In genomic region chr18:9673296-9674251, GRCh38 we compare ENCODE assay signal across 8 cellular contexts. TPM values are rescaled to one million over a fixed set of nuclear protein-coding genes. Genes with fewer than 3 reads are reported as not detected.
DNase-seq lines count a peak whose midpoint lies in the region; ATAC-seq and TF ChIP-seq lines count a peak whose summit lies in the region.

No MANE protein-coding gene starts in this region.

- H3K4me3 Mint-ChIP-seq in endodermal cell = no peak overlapping the region
- no peak overlapping the region for H3K4me3 Mint-ChIP-seq in activated T-helper 2 cell treated with anti-CD3 and anti-CD28 coated beads, Interferon-gamma antibody, Interleukin-2, Interleukin-4, amounts not matched to agents 10 μg/mL and 5 μg/mL and 100 μg/mL, durations not matched to agents 14 hours and 24 hours and 36 hours (ENCODE audit: low read depth)

- whole genome bisulfite sequencing in endodermal cell (ENCODE audit: insufficient coverage in 1 of 2, insufficient read length in 1 of 2), 2 experiments = 77 to 87% methylated on average over 3 to 8 of the region's 8 CpGs

- peaks cover 6% of the 10 kb centered on the region for H3K4me1 Mint-ChIP-seq in endodermal cell
- peaks cover 6% of the 10 kb centered on the region for H3K4me1 Mint-ChIP-seq in activated T-helper 2 cell treated with anti-CD3 and anti-CD28 coated beads, Interferon-gamma antibody, Interleukin-2, Interleukin-4, amounts not matched to agents 10 μg/mL and 5 μg/mL and 100 μg/mL, durations not matched to agents 14 hours and 24 hours and 36 hours (ENCODE audit: low read depth)

- no peaks in the 10 kb centered on the region for H3K27me3 ChIP-seq in HUES48 (ENCODE audit: control insufficient read depth, insufficient read depth, low read length)
- H3K27me3 ChIP-seq in endodermal cell (ENCODE audit: control insufficient read depth, insufficient read depth, low read length, poor library complexity, severe bottlenecking) = no peaks in the 10 kb centered on the region
- H3K27me3 ChIP-seq in mucosa of rectum (ENCODE audit: control insufficient read depth in 2 of 2, insufficient read depth in 2 of 2, low read length in 2 of 2) = no peaks in the 10 kb centered on the region

- DNase-seq in stimulated activated CD4-positive, alpha-beta T cell treated with anti-CD3 and anti-CD28 coated beads, Interleukin-12 subunit alpha, Interleukin-12 subunit beta, amount 100 ng/mL, for 48 hours (ENCODE audit: low read depth in 2 of 3, low spot score in 1 of 3) = peak in 2 of 3 donors; percentile 8 to 21
- DNase-seq in stimulated activated CD4-positive, alpha-beta T cell treated with anti-CD3 and anti-CD28 coated beads, Interleukin-2, amount 100 ng/mL, for 24 hours = no peak
- peak; percentile 18 for DNase-seq in SK-N-DZ (ENCODE audit: low spot score)
- DNase-seq in endodermal cell = peak; percentile 69
- no peak for DNase-seq in activated T-helper 2 cell treated with anti-CD3 and anti-CD28 coated beads, Interferon-gamma antibody, Interleukin-2, Interleukin-4, amounts not matched to agents 10 μg/mL and 5 μg/mL and 100 μg/mL, durations not matched to agents 14 hours and 24 hours and 36 hours (ENCODE audit: low spot score)

- no peak overlapping the region for H3K4me3 ChIP-seq in HUES48 (ENCODE audit: low read depth, low read length)
- H3K4me3 ChIP-seq in endodermal cell (ENCODE audit: low read length) = no peak overlapping the region
- H3K4me3 ChIP-seq in mucosa of rectum (ENCODE audit: low read length in 2 of 2) = peak overlapping the region; percentile 5 to 54

- peak overlapping the region; percentile 21 for H3K27ac ChIP-seq in HUES48 (ENCODE audit: low read depth, low read length)
- no peak overlapping the region for H3K27ac ChIP-seq in endodermal cell (ENCODE audit: low read depth, low read length)
- peak overlapping the region; percentile 76 to 86 for H3K27ac ChIP-seq in mucosa of rectum (ENCODE audit: low read depth in 2 of 2, low read length in 2 of 2)

- H3K27ac Mint-ChIP-seq in endodermal cell = peak overlapping the region; percentile 56
- no peak overlapping the region for H3K27ac Mint-ChIP-seq in activated T-helper 2 cell treated with anti-CD3 and anti-CD28 coated beads, Interferon-gamma antibody, Interleukin-2, Interleukin-4, amounts not matched to agents 10 μg/mL and 5 μg/mL and 100 μg/mL, durations not matched to agents 14 hours and 24 hours and 36 hours

- H3K36me3 Mint-ChIP-seq in endodermal cell (ENCODE audit: low read depth) = no peaks in the 10 kb centered on the region
- no peaks in the 10 kb centered on the region for H3K36me3 Mint-ChIP-seq in activated T-helper 2 cell treated with anti-CD3 and anti-CD28 coated beads, Interferon-gamma antibody, Interleukin-2, Interleukin-4, amounts not matched to agents 10 μg/mL and 5 μg/mL and 100 μg/mL, durations not matched to agents 14 hours and 24 hours and 36 hours (ENCODE audit: low read depth)

- peak; percentile 67 for TF ChIP-seq CTCF in endodermal cell (conservative IDR thresholded peaks at IDR 0.05)

- H3K9ac ChIP-seq in HUES48 (ENCODE audit: low read depth, low read length) = no peak overlapping the region
- no peak overlapping the region for H3K9ac ChIP-seq in endodermal cell (ENCODE audit: extremely low read depth, low read length, poor library complexity, severe bottlenecking)
- peak overlapping the region in 1 of 2 donors; percentile 2 for H3K9ac ChIP-seq in mucosa of rectum (ENCODE audit: low read depth in 1 of 2, low read length in 2 of 2)

- intact Hi-C loops in activated T-helper 2 cell treated with anti-CD3 and anti-CD28 coated beads, Interferon-gamma antibody, Interleukin-2, Interleukin-4, amounts not matched to agents 10 μg/mL and 5 μg/mL and 100 μg/mL, durations not matched to agents 14 hours and 24 hours and 36 hours (cut with micrococcal nuclease) = loop anchor here (2.0 kb wide), 1 partner anchor 59 kb away; the partner anchor contains the start of gene PPP4R1

- no peaks in the 10 kb centered on the region for H3K27me3 Mint-ChIP-seq in endodermal cell (ENCODE audit: insufficient read depth)
- peaks cover 21% of the 10 kb centered on the region for H3K27me3 Mint-ChIP-seq in activated T-helper 2 cell treated with anti-CD3 and anti-CD28 coated beads, Interferon-gamma antibody, Interleukin-2, Interleukin-4, amounts not matched to agents 10 μg/mL and 5 μg/mL and 100 μg/mL, durations not matched to agents 14 hours and 24 hours and 36 hours (ENCODE audit: low read depth)

- H3K9me3 Mint-ChIP-seq in endodermal cell = no peaks in the 10 kb centered on the region
- no peaks in the 10 kb centered on the region for H3K9me3 Mint-ChIP-seq in activated T-helper 2 cell treated with anti-CD3 and anti-CD28 coated beads, Interferon-gamma antibody, Interleukin-2, Interleukin-4, amounts not matched to agents 10 μg/mL and 5 μg/mL and 100 μg/mL, durations not matched to agents 14 hours and 24 hours and 36 hours

- H3K4me1 ChIP-seq in HUES48 (ENCODE audit: control insufficient read depth, insufficient read depth, low read length) = no peaks in the 10 kb centered on the region
- peaks cover 3% of the 10 kb centered on the region for H3K4me1 ChIP-seq in endodermal cell (ENCODE audit: control insufficient read depth, insufficient read depth, low read length)
- peaks cover 8% of the 10 kb centered on the region in 2 donors for H3K4me1 ChIP-seq in mucosa of rectum (ENCODE audit: control insufficient read depth in 2 of 2, insufficient read depth in 2 of 2, low read length in 2 of 2)

- peak; percentile 97 for ATAC-seq in GM21723 (IDR thresholded peaks at IDR 0.05; ENCODE audit: unreplicated experiment)

- no peaks in the 10 kb centered on the region for H3K9me3 ChIP-seq in HUES48 (ENCODE audit: control insufficient read depth, insufficient read depth, low read length)
- no peaks in the 10 kb centered on the region for H3K9me3 ChIP-seq in endodermal cell (ENCODE audit: control insufficient read depth, low read length)
- H3K9me3 ChIP-seq in mucosa of rectum (ENCODE audit: control insufficient read depth in 2 of 2, low read length in 2 of 2) = no peaks in the 10 kb centered on the region

- no peaks in the 10 kb centered on the region for H3K36me3 ChIP-seq in HUES48 (ENCODE audit: control insufficient read depth, insufficient read depth, low read length)
- H3K36me3 ChIP-seq in endodermal cell (ENCODE audit: control insufficient read depth, insufficient read depth, low read length) = no peaks in the 10 kb centered on the region
- no peaks in the 10 kb centered on the region for H3K36me3 ChIP-seq in mucosa of rectum (ENCODE audit: control insufficient read depth in 2 of 2, insufficient read depth in 2 of 2, low read length in 2 of 2)

RNA-seq across cellular contexts. Expression of gene RAB31, which starts 34.5 kb away (rescaled TPM):
- polyA plus RNA-seq in SK-N-DZ (2014; cell fraction: cytosol; rRNA removed) = 0.22 and 0.51 TPM in 2 replicates
- 2.2 TPM in 1 of 2 replicates, not detected in the other for polyA plus RNA-seq in SK-N-DZ (2014; cell fraction: nucleus; rRNA removed)
- total RNA-seq in endodermal cell = 10 to 100 TPM; 11.7 to 20.3 TPM
- 23.6 TPM for polyA plus RNA-seq in endodermal cell (2013, experiment 1 of 2)
- 25.0 TPM for polyA plus RNA-seq in endodermal cell (2013, experiment 2 of 2)
- total RNA-seq in activated T-helper 2 cell treated with anti-CD3 and anti-CD28 coated beads, Interferon-gamma antibody, Interleukin-2, Interleukin-4, amounts not matched to agents 10 μg/mL and 5 μg/mL and 100 μg/mL, durations not matched to agents 14 hours and 24 hours and 36 hours = 0.73 and 0.80 TPM in 2 replicates

RNA-seq across cellular contexts. Expression of gene PPP4R1, which starts 59.2 kb away (rescaled TPM):
- 53.5 and 64.4 TPM in 2 replicates for polyA plus RNA-seq in SK-N-DZ (2014; cell fraction: cytosol; rRNA removed)
- polyA plus RNA-seq in SK-N-DZ (2014; cell fraction: nucleus; rRNA removed) = 89.0 and 91.5 TPM in 2 replicates
- total RNA-seq in endodermal cell = 100 to 1,000 TPM in 1 of 2 donors, 10 to 100 TPM in 1; 85.8 to 116 TPM
- polyA plus RNA-seq in endodermal cell (2013, experiment 1 of 2) = 84.2 TPM
- polyA plus RNA-seq in endodermal cell (2013, experiment 2 of 2) = 85.3 TPM
- total RNA-seq in activated T-helper 2 cell treated with anti-CD3 and anti-CD28 coated beads, Interferon-gamma antibody, Interleukin-2, Interleukin-4, amounts not matched to agents 10 μg/mL and 5 μg/mL and 100 μg/mL, durations not matched to agents 14 hours and 24 hours and 36 hours = 44.3 and 48.8 TPM in 2 replicates

Comparison
In these comparisons a context has a peak if more than half of its experiments do, and no peak if none do; other contexts are left out.
1. DNase-seq: peak in stimulated activated CD4-positive, alpha-beta T cell treated with anti-CD3 and anti-CD28 coated beads, Interleukin-12 subunit alpha, Interleukin-12 subunit beta, amount 100 ng/mL, for 48 hours (2 of 3), SK-N-DZ (single experiment) and endodermal cell (single experiment); none in stimulated activated CD4-positive, alpha-beta T cell treated with anti-CD3 and anti-CD28 coated beads, Interleukin-2, amount 100 ng/mL, for 24 hours (0 of 2) and activated T-helper 2 cell treated with anti-CD3 and anti-CD28 coated beads, Interferon-gamma antibody, Interleukin-2, Interleukin-4, amounts not matched to agents 10 μg/mL and 5 μg/mL and 100 μg/mL, durations not matched to agents 14 hours and 24 hours and 36 hours (single experiment).
2. H3K4me3 ChIP-seq: peak in mucosa of rectum (2 of 2); none in HUES48 (single experiment) and endodermal cell (single experiment).